Comparison of ENCODE assay signal across 14 cellular contexts in the genomic region with DNA sequence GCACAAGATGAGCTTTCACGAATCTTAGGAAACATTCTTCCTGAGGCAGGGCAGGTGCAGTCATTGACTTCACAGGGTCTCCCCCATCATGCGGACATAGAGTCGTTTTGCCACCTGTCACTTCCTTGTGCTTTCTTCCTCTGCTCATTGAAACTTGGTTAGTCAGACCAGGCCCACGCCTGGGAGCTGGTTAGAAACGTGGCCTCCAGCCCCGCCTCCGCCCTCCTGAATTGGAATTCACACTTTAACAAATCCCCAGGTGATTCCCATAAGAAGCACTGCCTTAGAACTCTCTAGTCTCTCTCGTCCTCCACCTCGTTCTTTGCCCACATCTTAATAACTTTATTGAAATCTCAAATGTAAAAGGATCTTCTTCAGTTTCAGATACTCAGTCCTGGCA.
"Had no signal": no experiment of that assay in that cellular context is flagged by ENCODE, and none has a peak within 500 bp of the region (broad histone marks: within the 10 kb centered on the region; RNA-seq: fewer than 3 reads in every experiment).

No MANE protein-coding gene starts in this region.

- H3K27ac Mint-ChIP-seq: natural killer cell, neural progenitor cell had no signal

- H3K4me1 ChIP-seq: uterus had no signal

- H3K9me3 ChIP-seq: ovary, upper lobe of left lung, uterus had no signal

- H3K27me3 ChIP-seq: hepatocyte, neural progenitor cell, ovary, upper lobe of left lung, uterus had no signal

- H3K36me3 Mint-ChIP-seq: natural killer cell, neural progenitor cell had no signal

- H3K4me3 ChIP-seq: hepatocyte, neural progenitor cell, ovary, upper lobe of left lung, uterus had no signal

- H3K9ac ChIP-seq: neural progenitor cell had no signal

- H3K36me3 ChIP-seq: neural progenitor cell, ovary, upper lobe of left lung, uterus had no signal

- H3K27ac ChIP-seq: hepatocyte, neural progenitor cell, ovary, upper lobe of left lung, uterus had no signal

- ATAC-seq: natural killer cell, right cardiac atrium had no signal

- DNase-seq: effector memory CD4-positive, alpha-beta T cell; foreskin melanocyte; head of caudate nucleus; natural killer cell; nucleus accumbens; ovary; right cardiac atrium; small intestine; stimulated activated CD4-positive, alpha-beta T cell treated with anti-CD3 and anti-CD28 coated beads, Interleukin-12 subunit alpha, Interleukin-12 subunit beta, amount 100 ng/mL, for 4 hours; stimulated activated naive CD4-positive, alpha-beta T cell; upper lobe of left lung; uterus had no signal

- H3K4me3 Mint-ChIP-seq: natural killer cell, neural progenitor cell had no signal

- H3K4me2 ChIP-seq: hepatocyte, neural progenitor cell had no signal

- H3K79me2 ChIP-seq: hepatocyte had no signal

- H3K4me1 Mint-ChIP-seq: natural killer cell had no signal
